1 cellular context compared by ENCODE assay signal in genomic region chr16:8631373-8631772, GRCh38.
TF ChIP-seq lines count a peak whose summit lies in the region.

No MANE protein-coding gene starts in this region.

TF ChIP-seq in SK-N-SH treated with all-trans-retinoic acid at 6 μM for 48 hours, 23 proteins besides CTCF, POLR2A, EP300 and RAD21 (continued from another document):
- TF ChIP-seq TSHZ2 (CRISPR knock-in tag; IDR thresholded peaks at IDR 0.05) (no peak), CSDC2 (CRISPR knock-in tag; IDR thresholded peaks at IDR 0.05) (no peak), POU6F1 (CRISPR knock-in tag; IDR thresholded peaks at IDR 0.05; ENCODE audit: borderline replicate concordance, low read depth) (no peak)
